1 cellular context compared by ENCODE assay signal in the genomic region with DNA sequence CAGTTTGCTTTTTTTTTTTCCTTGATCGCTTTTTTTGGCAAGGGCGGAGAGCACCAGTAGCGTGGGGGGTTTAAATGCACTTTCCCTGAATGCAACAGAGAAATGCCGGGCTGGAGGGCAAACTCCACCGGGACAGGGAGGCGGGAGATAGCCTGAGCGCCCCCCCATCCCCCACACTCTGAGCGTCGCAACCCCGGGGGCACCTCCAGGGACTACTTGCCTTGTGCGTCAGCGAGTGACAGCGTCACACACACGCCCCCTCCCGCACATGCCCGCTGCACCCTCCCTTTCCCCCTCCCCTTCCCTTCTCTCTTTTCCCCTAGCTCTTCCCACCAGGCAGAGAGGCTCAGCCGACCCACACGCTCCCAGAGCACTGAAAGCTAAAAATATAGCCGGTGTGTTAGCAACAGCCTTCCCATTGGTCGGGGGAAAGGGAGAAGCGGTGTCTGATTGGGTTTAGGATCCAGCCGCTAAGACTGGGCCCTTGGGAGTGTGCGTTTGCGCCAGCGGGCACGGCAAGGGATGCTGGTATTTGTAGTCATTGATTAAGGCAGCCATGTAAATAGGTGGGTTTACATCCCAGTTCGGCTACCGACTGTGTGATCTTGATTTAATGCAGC.
TF ChIP-seq lines count a peak whose summit lies in the region.

No MANE protein-coding gene starts in this region.

TF ChIP-seq in K562, 482 proteins besides CTCF, POLR2A, EP300 and RAD21 (continued from another document and continues in another):
- peak; percentile 45 for TF ChIP-seq JUND (IDR thresholded peaks at IDR 0.05; ENCODE audit: borderline replicate concordance, low read depth, low read length)
- TF ChIP-seq JUND (tag; IDR thresholded peaks at IDR 0.05; ENCODE audit: borderline replicate concordance, low read depth, low read length), result no peak
- 0 out of 2 replicates have a peak, but pooled peaks have one; percentile 8 for TF ChIP-seq CTBP1 (IDR thresholded peaks at IDR 0.05; ENCODE audit: borderline replicate concordance)
- no peak for TF ChIP-seq CHD1 (IDR thresholded peaks at IDR 0.05; ENCODE audit: low read length)
- TF ChIP-seq, protein P1, sequence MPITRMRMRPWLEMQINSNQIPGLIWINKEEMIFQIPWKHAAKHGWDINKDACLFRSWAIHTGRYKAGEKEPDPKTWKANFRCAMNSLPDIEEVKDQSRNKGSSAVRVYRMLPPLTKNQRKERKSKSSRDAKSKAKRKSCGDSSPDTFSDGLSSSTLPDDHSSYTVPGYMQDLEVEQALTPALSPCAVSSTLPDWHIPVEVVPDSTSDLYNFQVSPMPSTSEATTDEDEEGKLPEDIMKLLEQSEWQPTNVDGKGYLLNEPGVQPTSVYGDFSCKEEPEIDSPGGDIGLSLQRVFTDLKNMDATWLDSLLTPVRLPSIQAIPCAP (CRISPR knock-in tag; IDR thresholded peaks at IDR 0.05; ENCODE audit: borderline replicate concordance), result no peak
- TF ChIP-seq TBP (optimal IDR thresholded peaks at IDR 0.05; ENCODE audit: low read depth, low read length), result peak; percentile 45
- TF ChIP-seq, protein P2, sequence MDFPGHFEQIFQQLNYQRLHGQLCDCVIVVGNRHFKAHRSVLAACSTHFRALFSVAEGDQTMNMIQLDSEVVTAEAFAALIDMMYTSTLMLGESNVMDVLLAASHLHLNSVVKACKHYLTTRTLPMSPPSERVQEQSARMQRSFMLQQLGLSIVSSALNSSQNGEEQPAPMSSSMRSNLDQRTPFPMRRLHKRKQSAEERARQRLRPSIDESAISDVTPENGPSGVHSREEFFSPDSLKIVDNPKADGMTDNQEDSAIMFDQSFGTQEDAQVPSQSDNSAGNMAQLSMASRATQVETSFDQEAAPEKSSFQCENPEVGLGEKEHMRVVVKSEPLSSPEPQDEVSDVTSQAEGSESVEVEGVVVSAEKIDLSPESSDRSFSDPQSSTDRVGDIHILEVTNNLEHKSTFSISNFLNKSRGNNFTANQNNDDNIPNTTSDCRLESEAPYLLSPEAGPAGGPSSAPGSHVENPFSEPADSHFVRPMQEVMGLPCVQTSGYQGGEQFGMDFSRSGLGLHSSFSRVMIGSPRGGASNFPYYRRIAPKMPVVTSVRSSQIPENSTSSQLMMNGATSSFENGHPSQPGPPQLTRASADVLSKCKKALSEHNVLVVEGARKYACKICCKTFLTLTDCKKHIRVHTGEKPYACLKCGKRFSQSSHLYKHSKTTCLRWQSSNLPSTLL (IDR thresholded peaks at IDR 0.05), result no peak
- TF ChIP-seq, protein P3, sequence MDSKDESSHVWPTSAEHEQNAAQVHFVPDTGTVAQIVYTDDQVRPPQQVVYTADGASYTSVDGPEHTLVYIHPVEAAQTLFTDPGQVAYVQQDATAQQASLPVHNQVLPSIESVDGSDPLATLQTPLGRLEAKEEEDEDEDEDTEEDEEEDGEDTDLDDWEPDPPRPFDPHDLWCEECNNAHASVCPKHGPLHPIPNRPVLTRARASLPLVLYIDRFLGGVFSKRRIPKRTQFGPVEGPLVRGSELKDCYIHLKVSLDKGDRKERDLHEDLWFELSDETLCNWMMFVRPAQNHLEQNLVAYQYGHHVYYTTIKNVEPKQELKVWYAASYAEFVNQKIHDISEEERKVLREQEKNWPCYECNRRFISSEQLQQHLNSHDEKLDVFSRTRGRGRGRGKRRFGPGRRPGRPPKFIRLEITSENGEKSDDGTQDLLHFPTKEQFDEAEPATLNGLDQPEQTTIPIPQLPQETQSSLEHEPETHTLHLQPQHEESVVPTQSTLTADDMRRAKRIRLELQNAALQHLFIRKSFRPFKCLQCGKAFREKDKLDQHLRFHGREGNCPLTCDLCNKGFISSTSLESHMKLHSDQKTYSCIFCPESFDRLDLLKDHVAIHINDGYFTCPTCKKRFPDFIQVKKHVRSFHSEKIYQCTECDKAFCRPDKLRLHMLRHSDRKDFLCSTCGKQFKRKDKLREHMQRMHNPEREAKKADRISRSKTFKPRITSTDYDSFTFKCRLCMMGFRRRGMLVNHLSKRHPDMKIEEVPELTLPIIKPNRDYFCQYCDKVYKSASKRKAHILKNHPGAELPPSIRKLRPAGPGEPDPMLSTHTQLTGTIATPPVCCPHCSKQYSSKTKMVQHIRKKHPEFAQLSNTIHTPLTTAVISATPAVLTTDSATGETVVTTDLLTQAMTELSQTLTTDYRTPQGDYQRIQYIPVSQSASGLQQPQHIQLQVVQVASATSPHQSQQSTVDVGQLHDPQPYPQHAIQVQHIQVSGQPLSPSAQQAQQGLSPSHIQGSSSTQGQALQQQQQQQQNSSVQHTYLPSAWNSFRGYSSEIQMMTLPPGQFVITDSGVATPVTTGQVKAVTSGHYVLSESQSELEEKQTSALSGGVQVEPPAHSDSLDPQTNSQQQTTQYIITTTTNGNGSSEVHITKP (IDR thresholded peaks at IDR 0.05; ENCODE audit: partially characterized antibody), result peak; percentile 39
- no peak for TF ChIP-seq TAL1 (IDR thresholded peaks at IDR 0.05)
- no peak for TF ChIP-seq SOX6 (IDR thresholded peaks at IDR 0.05)
- peak; percentile 19; the same call in 1 of the 2 replicates for TF ChIP-seq L3MBTL2 (IDR thresholded peaks at IDR 0.05)
- TF ChIP-seq ZNF143 (CRISPR knock-in tag; IDR thresholded peaks at IDR 0.05), result peak; percentile 85
- TF ChIP-seq FOXM1 (IDR thresholded peaks at IDR 0.05; ENCODE audit: low read depth), result no peak
- TF ChIP-seq FOXM1 (CRISPR knock-in tag; IDR thresholded peaks at IDR 0.05; ENCODE audit: low read depth), result peak; percentile 41; the same call in 1 of the 2 replicates
- TF ChIP-seq, protein P4, sequence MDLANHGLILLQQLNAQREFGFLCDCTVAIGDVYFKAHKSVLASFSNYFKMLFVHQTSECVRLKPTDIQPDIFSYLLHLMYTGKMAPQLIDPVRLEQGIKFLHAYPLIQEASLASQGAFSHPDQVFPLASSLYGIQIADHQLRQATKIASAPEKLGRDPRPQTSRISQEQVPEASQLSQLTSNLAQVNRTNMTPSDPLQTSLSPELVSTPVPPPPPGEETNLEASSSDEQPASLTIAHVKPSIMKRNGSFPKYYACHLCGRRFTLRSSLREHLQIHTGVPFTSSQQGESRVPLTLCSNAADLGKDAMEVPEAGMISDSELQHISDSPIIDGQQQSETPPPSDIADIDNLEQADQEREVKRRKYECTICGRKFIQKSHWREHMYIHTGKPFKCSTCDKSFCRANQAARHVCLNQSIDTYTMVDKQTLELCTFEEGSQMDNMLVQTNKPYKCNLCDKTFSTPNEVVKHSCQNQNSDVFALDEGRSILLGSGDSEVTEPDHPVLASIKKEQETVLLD (IDR thresholded peaks at IDR 0.05), result peak; percentile 63
- no peak for TF ChIP-seq SRSF7 (optimal IDR thresholded peaks at IDR 0.05; ENCODE audit: low read depth, low read length)
- TF ChIP-seq, protein P5, sequence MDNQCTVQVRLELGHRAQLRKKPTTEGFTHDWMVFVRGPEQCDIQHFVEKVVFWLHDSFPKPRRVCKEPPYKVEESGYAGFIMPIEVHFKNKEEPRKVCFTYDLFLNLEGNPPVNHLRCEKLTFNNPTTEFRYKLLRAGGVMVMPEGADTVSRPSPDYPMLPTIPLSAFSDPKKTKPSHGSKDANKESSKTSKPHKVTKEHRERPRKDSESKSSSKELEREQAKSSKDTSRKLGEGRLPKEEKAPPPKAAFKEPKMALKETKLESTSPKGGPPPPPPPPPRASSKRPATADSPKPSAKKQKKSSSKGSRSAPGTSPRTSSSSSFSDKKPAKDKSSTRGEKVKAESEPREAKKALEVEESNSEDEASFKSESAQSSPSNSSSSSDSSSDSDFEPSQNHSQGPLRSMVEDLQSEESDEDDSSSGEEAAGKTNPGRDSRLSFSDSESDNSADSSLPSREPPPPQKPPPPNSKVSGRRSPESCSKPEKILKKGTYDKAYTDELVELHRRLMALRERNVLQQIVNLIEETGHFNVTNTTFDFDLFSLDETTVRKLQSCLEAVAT (IDR thresholded peaks at IDR 0.05), result no peak
- no peak for TF ChIP-seq ZNF12 (CRISPR knock-in tag; IDR thresholded peaks at IDR 0.05)
- TF ChIP-seq, protein P6, sequence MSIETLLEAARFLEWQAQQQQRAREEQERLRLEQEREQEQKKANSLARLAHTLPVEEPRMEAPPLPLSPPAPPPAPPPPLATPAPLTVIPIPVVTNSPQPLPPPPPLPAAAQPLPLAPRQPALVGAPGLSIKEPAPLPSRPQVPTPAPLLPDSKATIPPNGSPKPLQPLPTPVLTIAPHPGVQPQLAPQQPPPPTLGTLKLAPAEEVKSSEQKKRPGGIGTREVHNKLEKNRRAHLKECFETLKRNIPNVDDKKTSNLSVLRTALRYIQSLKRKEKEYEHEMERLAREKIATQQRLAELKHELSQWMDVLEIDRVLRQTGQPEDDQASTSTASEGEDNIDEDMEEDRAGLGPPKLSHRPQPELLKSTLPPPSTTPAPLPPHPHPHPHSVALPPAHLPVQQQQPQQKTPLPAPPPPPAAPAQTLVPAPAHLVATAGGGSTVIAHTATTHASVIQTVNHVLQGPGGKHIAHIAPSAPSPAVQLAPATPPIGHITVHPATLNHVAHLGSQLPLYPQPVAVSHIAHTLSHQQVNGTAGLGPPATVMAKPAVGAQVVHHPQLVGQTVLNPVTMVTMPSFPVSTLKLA (conservative IDR thresholded peaks at IDR 0.05), result peak; percentile 88 to 90
- no peak for TF ChIP-seq SMARCA5 (IDR thresholded peaks at IDR 0.05)
- peak; percentile 56 for TF ChIP-seq SUPT5H (IDR thresholded peaks at IDR 0.05)
- TF ChIP-seq ZFX (CRISPR knock-in tag; IDR thresholded peaks at IDR 0.05), result no peak
- no peak for TF ChIP-seq STAT5B (CRISPR knock-in tag; IDR thresholded peaks at IDR 0.05)
- no peak for TF ChIP-seq ZNF134 (CRISPR knock-in tag; conservative IDR thresholded peaks at IDR 0.05)
- peak; percentile 42; the same call in 1 of the 2 replicates for TF ChIP-seq GABPB1 (CRISPR knock-in tag; IDR thresholded peaks at IDR 0.05)
- no peak for TF ChIP-seq RBM34 (IDR thresholded peaks at IDR 0.05; ENCODE audit: borderline replicate concordance, insufficient read depth, low read length)
- TF ChIP-seq, protein P7, sequence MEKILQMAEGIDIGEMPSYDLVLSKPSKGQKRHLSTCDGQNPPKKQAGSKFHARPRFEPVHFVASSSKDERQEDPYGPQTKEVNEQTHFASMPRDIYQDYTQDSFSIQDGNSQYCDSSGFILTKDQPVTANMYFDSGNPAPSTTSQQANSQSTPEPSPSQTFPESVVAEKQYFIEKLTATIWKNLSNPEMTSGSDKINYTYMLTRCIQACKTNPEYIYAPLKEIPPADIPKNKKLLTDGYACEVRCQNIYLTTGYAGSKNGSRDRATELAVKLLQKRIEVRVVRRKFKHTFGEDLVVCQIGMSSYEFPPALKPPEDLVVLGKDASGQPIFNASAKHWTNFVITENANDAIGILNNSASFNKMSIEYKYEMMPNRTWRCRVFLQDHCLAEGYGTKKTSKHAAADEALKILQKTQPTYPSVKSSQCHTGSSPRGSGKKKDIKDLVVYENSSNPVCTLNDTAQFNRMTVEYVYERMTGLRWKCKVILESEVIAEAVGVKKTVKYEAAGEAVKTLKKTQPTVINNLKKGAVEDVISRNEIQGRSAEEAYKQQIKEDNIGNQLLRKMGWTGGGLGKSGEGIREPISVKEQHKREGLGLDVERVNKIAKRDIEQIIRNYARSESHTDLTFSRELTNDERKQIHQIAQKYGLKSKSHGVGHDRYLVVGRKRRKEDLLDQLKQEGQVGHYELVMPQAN (IDR thresholded peaks at IDR 0.05; ENCODE audit: borderline replicate concordance), result peak; percentile 72
- TF ChIP-seq, protein P8, sequence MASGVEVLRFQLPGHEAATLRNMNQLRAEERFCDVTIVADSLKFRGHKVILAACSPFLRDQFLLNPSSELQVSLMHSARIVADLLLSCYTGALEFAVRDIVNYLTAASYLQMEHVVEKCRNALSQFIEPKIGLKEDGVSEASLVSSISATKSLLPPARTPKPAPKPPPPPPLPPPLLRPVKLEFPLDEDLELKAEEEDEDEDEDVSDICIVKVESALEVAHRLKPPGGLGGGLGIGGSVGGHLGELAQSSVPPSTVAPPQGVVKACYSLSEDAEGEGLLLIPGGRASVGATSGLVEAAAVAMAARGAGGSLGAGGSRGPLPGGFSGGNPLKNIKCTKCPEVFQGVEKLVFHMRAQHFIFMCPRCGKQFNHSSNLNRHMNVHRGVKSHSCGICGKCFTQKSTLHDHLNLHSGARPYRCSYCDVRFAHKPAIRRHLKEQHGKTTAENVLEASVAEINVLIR (CRISPR knock-in tag; IDR thresholded peaks at IDR 0.05), result 0 out of 2 replicates have a peak, but pooled peaks have one; percentile 44
- 0 out of 2 replicates have a peak, but pooled peaks have one; percentile 16 for TF ChIP-seq TCF3 (CRISPR knock-in tag; IDR thresholded peaks at IDR 0.05)
- peak; percentile 24 to 58; a peak in 1 of 4 replicates for TF ChIP-seq SIN3A (IDR thresholded peaks at IDR 0.05; ENCODE audit: borderline replicate concordance in 2 of 2, control insufficient read depth in 1 of 2, low read depth in 2 of 2, low read length in 2 of 2)
- peak; percentile 65 for TF ChIP-seq HNRNPLL (IDR thresholded peaks at IDR 0.05; ENCODE audit: low read depth, low read length, poor library complexity, severe bottlenecking)
- TF ChIP-seq BRD9 (IDR thresholded peaks at IDR 0.05; ENCODE audit: low read depth, partially characterized antibody), result no peak
- TF ChIP-seq JUNB (CRISPR knock-in tag; conservative IDR thresholded peaks at IDR 0.05), result no peak
- TF ChIP-seq ATF1 (CRISPR knock-in tag; IDR thresholded peaks at IDR 0.05), result no peak
- TF ChIP-seq ATF1 (tag; IDR thresholded peaks at IDR 0.05), result peak; percentile 94
- peak in 1 of 2 experiments; percentile 33; a peak in 3 of 4 replicates for TF ChIP-seq FOXK2 (conservative IDR thresholded peaks at IDR 0.05 in 1 of 2, IDR thresholded peaks at IDR 0.05 in 1 of 2; ENCODE audit: low read depth in 2 of 2)
- TF ChIP-seq NRF1 (conservative IDR thresholded peaks at IDR 0.05 in 1 of 2, IDR thresholded peaks at IDR 0.05 in 1 of 2), result peak; percentile 90 to 91
- no peak for TF ChIP-seq PYGO2 (tag; IDR thresholded peaks at IDR 0.05)
- TF ChIP-seq NR2C2 (CRISPR knock-in tag; IDR thresholded peaks at IDR 0.05), result no peak
- TF ChIP-seq NR2C2 (tag; IDR thresholded peaks at IDR 0.05), result peak; percentile 61
- TF ChIP-seq TAF1 (IDR thresholded peaks at IDR 0.05; ENCODE audit: control insufficient read depth, extremely low read depth, insufficient read depth, low read length, severe bottlenecking), result peak; percentile 68
- no peak for TF ChIP-seq ETV6 (IDR thresholded peaks at IDR 0.05; ENCODE audit: borderline replicate concordance in 1 of 2, low read depth in 2 of 2, low read length in 1 of 2)
- no peak for TF ChIP-seq ETV6 (CRISPR knock-in tag; IDR thresholded peaks at IDR 0.05; ENCODE audit: borderline replicate concordance)
- peak; percentile 47; the same call in 1 of the 2 replicates for TF ChIP-seq SMARCA4 (IDR thresholded peaks at IDR 0.05)
- TF ChIP-seq MBD2 (IDR thresholded peaks at IDR 0.05; ENCODE audit: borderline replicate concordance, low read depth), result peak; percentile 51; the same call in 1 of the 2 replicates
- no peak for TF ChIP-seq ADNP (tag; IDR thresholded peaks at IDR 0.05)
- TF ChIP-seq ZSCAN32 (CRISPR knock-in tag; IDR thresholded peaks at IDR 0.05), result no peak
- no peak for TF ChIP-seq HDAC3 (IDR thresholded peaks at IDR 0.05; ENCODE audit: borderline replicate concordance, partially characterized antibody)
- TF ChIP-seq KLF10 (CRISPR knock-in tag; IDR thresholded peaks at IDR 0.05), result no peak
- TF ChIP-seq, protein P9, sequence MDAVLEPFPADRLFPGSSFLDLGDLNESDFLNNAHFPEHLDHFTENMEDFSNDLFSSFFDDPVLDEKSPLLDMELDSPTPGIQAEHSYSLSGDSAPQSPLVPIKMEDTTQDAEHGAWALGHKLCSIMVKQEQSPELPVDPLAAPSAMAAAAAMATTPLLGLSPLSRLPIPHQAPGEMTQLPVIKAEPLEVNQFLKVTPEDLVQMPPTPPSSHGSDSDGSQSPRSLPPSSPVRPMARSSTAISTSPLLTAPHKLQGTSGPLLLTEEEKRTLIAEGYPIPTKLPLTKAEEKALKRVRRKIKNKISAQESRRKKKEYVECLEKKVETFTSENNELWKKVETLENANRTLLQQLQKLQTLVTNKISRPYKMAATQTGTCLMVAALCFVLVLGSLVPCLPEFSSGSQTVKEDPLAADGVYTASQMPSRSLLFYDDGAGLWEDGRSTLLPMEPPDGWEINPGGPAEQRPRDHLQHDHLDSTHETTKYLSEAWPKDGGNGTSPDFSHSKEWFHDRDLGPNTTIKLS (IDR thresholded peaks at IDR 0.05; ENCODE audit: borderline replicate concordance, low read depth), result peak; percentile 54; the same call in 1 of the 2 replicates
